Comparison of ENCODE assay signal across 1 cellular context in genomic region chr22:49827307-49827852, GRCh38.
TF ChIP-seq lines count a peak whose summit lies in the region.

No MANE protein-coding gene starts in this region.

TF ChIP-seq in SK-N-SH, 30 proteins besides CTCF, POLR2A, EP300 and RAD21 (continued from another document):
- TF ChIP-seq FOSL2 (IDR thresholded peaks at IDR 0.05; ENCODE audit: borderline replicate concordance, low read depth) (no peak), MEF2A (IDR thresholded peaks at IDR 0.05; ENCODE audit: borderline replicate concordance, low read depth) (no peak), IRF3 (IDR thresholded peaks at IDR 0.05; ENCODE audit: low read depth, low read length) (no peak), FOXJ3 (CRISPR knock-in tag; IDR thresholded peaks at IDR 0.05) (no peak), JUND (IDR thresholded peaks at IDR 0.05) (no peak), RCOR1 (IDR thresholded peaks at IDR 0.05; ENCODE audit: low read length) (no peak), ELF1 (IDR thresholded peaks at IDR 0.05) (no peak), YY1 (IDR thresholded peaks at IDR 0.05; ENCODE audit: low read depth) (no peak)
- TF ChIP-seq, protein P1, sequence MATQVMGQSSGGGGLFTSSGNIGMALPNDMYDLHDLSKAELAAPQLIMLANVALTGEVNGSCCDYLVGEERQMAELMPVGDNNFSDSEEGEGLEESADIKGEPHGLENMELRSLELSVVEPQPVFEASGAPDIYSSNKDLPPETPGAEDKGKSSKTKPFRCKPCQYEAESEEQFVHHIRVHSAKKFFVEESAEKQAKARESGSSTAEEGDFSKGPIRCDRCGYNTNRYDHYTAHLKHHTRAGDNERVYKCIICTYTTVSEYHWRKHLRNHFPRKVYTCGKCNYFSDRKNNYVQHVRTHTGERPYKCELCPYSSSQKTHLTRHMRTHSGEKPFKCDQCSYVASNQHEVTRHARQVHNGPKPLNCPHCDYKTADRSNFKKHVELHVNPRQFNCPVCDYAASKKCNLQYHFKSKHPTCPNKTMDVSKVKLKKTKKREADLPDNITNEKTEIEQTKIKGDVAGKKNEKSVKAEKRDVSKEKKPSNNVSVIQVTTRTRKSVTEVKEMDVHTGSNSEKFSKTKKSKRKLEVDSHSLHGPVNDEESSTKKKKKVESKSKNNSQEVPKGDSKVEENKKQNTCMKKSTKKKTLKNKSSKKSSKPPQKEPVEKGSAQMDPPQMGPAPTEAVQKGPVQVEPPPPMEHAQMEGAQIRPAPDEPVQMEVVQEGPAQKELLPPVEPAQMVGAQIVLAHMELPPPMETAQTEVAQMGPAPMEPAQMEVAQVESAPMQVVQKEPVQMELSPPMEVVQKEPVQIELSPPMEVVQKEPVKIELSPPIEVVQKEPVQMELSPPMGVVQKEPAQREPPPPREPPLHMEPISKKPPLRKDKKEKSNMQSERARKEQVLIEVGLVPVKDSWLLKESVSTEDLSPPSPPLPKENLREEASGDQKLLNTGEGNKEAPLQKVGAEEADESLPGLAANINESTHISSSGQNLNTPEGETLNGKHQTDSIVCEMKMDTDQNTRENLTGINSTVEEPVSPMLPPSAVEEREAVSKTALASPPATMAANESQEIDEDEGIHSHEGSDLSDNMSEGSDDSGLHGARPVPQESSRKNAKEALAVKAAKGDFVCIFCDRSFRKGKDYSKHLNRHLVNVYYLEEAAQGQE (IDR thresholded peaks at IDR 0.05; ENCODE audit: low read depth, low read length), result no peak
- TF ChIP-seq, protein P2, sequence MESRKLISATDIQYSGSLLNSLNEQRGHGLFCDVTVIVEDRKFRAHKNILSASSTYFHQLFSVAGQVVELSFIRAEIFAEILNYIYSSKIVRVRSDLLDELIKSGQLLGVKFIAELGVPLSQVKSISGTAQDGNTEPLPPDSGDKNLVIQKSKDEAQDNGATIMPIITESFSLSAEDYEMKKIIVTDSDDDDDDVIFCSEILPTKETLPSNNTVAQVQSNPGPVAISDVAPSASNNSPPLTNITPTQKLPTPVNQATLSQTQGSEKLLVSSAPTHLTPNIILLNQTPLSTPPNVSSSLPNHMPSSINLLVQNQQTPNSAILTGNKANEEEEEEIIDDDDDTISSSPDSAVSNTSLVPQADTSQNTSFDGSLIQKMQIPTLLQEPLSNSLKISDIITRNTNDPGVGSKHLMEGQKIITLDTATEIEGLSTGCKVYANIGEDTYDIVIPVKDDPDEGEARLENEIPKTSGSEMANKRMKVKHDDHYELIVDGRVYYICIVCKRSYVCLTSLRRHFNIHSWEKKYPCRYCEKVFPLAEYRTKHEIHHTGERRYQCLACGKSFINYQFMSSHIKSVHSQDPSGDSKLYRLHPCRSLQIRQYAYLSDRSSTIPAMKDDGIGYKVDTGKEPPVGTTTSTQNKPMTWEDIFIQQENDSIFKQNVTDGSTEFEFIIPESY (IDR thresholded peaks at IDR 0.05; ENCODE audit: borderline replicate concordance, low read depth), result no peak
